Comparison of ENCODE assay signal across 1 cellular context in the genomic region with DNA sequence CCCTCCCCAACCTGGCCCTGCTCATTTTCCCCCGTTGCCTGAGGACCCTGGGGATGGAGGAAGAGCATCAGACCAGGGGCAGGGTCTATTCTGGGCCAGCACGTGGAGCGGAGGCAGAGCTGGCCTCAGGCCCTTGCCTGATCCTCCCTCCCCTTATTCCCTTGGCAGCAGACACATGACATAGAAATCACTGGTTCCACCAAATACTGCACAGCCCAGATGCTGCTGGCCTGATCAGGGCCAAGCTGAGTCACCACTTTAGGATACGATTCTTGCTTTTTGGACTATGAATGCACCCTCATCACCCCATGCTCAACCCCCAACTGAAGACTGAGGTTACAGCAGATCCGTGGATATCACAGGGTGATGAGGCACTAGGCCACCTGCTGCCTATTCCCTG.
TF ChIP-seq lines count a peak whose summit lies in the region.

No MANE protein-coding gene starts in this region.

TF ChIP-seq in IMR-90, 13 proteins besides CTCF, POLR2A, EP300 and RAD21:
- TF ChIP-seq, protein P1, sequence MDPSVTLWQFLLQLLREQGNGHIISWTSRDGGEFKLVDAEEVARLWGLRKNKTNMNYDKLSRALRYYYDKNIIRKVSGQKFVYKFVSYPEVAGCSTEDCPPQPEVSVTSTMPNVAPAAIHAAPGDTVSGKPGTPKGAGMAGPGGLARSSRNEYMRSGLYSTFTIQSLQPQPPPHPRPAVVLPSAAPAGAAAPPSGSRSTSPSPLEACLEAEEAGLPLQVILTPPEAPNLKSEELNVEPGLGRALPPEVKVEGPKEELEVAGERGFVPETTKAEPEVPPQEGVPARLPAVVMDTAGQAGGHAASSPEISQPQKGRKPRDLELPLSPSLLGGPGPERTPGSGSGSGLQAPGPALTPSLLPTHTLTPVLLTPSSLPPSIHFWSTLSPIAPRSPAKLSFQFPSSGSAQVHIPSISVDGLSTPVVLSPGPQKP (IDR thresholded peaks at IDR 0.05; ENCODE audit: borderline replicate concordance, low read depth, low read length): no peak
- TF ChIP-seq MAFK (IDR thresholded peaks at IDR 0.05; ENCODE audit: low read depth, low read length) (no peak), FOS (IDR thresholded peaks at IDR 0.05; ENCODE audit: low read depth, low read length) (no peak), RFX5 (IDR thresholded peaks at IDR 0.05; ENCODE audit: low read depth, low read length) (no peak), NFE2L2 (IDR thresholded peaks at IDR 0.05; ENCODE audit: low read depth, low read length) (no peak), MXI1 (IDR thresholded peaks at IDR 0.05; ENCODE audit: borderline replicate concordance, low read depth, low read length) (no peak), CEBPB (IDR thresholded peaks at IDR 0.05; ENCODE audit: low read depth, low read length) (no peak), RCOR1 (IDR thresholded peaks at IDR 0.05; ENCODE audit: insufficient replicate concordance, low read length) (no peak), MAZ (IDR thresholded peaks at IDR 0.05; ENCODE audit: borderline replicate concordance, low read depth, low read length) (no peak), BHLHE40 (IDR thresholded peaks at IDR 0.05; ENCODE audit: low read depth, low read length) (no peak), SMC3 (IDR thresholded peaks at IDR 0.05; ENCODE audit: low read depth, low read length) (no peak), CHD1 (IDR thresholded peaks at IDR 0.05; ENCODE audit: low read depth, low read length) (no peak)
- TF ChIP-seq, protein P2, sequence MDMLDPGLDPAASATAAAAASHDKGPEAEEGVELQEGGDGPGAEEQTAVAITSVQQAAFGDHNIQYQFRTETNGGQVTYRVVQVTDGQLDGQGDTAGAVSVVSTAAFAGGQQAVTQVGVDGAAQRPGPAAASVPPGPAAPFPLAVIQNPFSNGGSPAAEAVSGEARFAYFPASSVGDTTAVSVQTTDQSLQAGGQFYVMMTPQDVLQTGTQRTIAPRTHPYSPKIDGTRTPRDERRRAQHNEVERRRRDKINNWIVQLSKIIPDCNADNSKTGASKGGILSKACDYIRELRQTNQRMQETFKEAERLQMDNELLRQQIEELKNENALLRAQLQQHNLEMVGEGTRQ (IDR thresholded peaks at IDR 0.05; ENCODE audit: low read depth, low read length): no peak
